ENCODE assay signal across 21 cellular contexts in the genomic region with DNA sequence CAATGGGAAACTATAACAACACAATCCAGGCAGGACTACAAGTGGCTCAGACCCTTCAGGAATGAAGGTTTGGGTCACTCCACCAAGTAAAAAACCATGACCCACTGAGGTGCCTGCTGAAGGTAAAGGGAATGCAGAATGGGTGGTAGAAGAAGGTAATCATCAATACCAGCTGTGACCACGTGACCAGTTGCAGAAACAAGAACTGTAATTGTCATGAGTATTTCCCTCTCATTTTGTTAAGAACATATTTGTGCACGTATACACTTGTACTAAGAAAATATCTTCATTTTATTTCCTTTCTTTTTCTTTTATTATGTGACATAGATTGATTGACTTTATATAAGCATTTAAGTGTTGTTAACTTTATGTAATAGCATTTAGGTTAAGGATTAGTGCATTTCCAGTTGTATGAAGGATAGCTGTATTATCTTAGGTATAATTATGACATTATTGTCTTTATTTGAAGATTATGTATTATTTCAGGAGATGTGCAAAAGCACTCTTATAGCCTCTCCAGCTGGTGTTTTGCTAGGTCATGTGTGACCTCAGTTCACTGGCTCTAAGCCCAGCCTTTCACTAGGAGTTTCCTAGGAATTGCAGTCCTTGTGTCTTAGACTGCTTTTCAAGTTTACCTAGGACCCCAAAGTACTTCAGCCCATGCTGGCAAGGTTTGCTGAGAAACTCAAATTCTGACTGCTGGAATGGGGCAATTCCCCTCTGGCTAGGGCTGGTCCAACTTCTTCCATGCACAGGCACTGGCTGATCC.
"Had no signal": no experiment of that assay in that cellular context is flagged by ENCODE, and none has a peak within 500 bp of the region (broad histone marks: within the 10 kb centered on the region; RNA-seq: fewer than 3 reads in every experiment).

No MANE protein-coding gene starts in this region.

- DNase-seq: IMR-90, Kasumi-1, MM.1S, NCI-H1417, NCI-H1436 treated with DMSO at 0.1 percent for 48 hours, NCI-H187, NCI-H2029, NCI-H2081 treated with DMSO at 0.1 percent for 48 hours, NCI-H226, NCI-H446, NCI-H510A, NCI-H524 treated with DMSO at 0.1 percent for 48 hours, NCI-H69, NCI-H774, Right ventricle myocardium superior, RPMI8226, SIG-M5, T-helper 2 cell had no signal

- H3K27ac ChIP-seq: KMS-11, SJSA1, SK-N-MC had no signal

- H3K4me3 ChIP-seq: SJSA1, SK-N-MC had no signal

- H3K36me3 ChIP-seq: SJSA1 had no signal

- H3K9me3 ChIP-seq: SJSA1 had no signal

- H3K4me1 ChIP-seq: SJSA1 had no signal

- H3K27me3 ChIP-seq: SJSA1 had no signal
